ENCODE assay signal across 21 cellular contexts in the genomic region with DNA sequence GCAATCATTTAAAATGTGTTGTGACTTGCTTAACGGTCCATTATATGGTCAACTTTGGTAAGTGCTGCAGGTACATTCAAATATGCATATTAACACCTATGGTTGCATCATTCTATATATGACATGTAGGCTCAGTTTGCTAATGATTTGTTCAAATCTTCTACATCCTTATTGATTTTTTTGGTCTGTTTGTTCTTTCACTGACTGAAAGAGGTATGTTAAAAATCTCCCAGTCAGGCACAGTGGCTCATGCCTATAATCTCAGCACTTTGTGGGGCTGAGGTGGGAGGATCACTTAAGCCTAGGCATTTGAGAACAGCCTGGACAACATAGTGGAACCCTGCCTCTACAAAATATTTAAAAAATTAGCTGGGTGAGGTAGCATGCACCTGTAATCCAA.
"Had no signal": no experiment of that assay in that cellular context is flagged by ENCODE, and none has a peak within 500 bp of the region (broad histone marks: within the 10 kb centered on the region; RNA-seq: fewer than 3 reads in every experiment).

No MANE protein-coding gene starts in this region.

- DNase-seq: IMR-90, MG63, NCI-H1092, NCI-H1105 treated with DMSO at 0.1 percent for 48 hours, NCI-H1417 treated with DMSO at 0.1 percent for 48 hours, NCI-H146, NCI-H1694 treated with DMSO at 0.1 percent for 48 hours, NCI-H1930, NCI-H2081, NCI-H2107, NCI-H2227 treated with DMSO at 0.1 percent for 48 hours, NCI-H524, NCI-H526 treated with DMSO at 0.1 percent for 48 hours, NCI-H748 treated with DMSO at 0.1 percent for 48 hours, Right ventricle myocardium superior, RPMI8226, SIG-M5 had no signal

- H3K27ac ChIP-seq: KMS-11, SJSA1, SK-N-MC had no signal

- H3K4me2 ChIP-seq: KMS-11 had no signal

- H3K9ac ChIP-seq: KMS-11 had no signal

- H3K9me3 ChIP-seq: MG63, SJSA1 had no signal

- H3K27me3 ChIP-seq: MG63, SJSA1 had no signal

- FAIRE-seq: RCC 7860 had no signal

- H3K4me1 ChIP-seq: SJSA1 had no signal

- H3K4me3 ChIP-seq: MG63, SJSA1, SK-N-MC had no signal
